In genomic region chr12:51371295-51371953, GRCh38 we compare ENCODE assay signal across 7 cellular contexts. TPM values are rescaled to one million over a fixed set of nuclear protein-coding genes. Genes with fewer than 3 reads are reported as not detected.
DNase-seq lines count a peak whose midpoint lies in the region; ATAC-seq and TF ChIP-seq lines count a peak whose summit lies in the region.

No MANE protein-coding gene starts in this region.

- intact Hi-C loops in PC-9 (cut with micrococcal nuclease; ENCODE audit: unreplicated experiment) = loop anchor here (2.0 kb wide), 1 partner anchor 17 kb away; no protein-coding TSS in a partner anchor
- intact Hi-C loops in esophagus muscularis mucosa (cut with DNase I) = no loop called here

- H3K36me3 Mint-ChIP-seq in nephron progenitor cell (ENCODE audit: low read depth) = no peaks in the 10 kb centered on the region

- H3K9me3 ChIP-seq in HEK293 (ENCODE audit: control insufficient read depth, insufficient read depth, low read depth, low read length) (no peaks in the 10 kb centered on the region), PC-9 (ENCODE audit: insufficient read depth, low read depth) (no peaks in the 10 kb centered on the region), esophagus muscularis mucosa (no peaks in the 10 kb centered on the region)

- no peaks in the 10 kb centered on the region for H3K9me2 ChIP-seq in PC-9 (ENCODE audit: insufficient read depth)

- no TSS peak for BruUV-seq in PC-9 (replicated peaks; lab: Mats Ljungman, UMichigan)

- peaks cover 32% of the 10 kb centered on the region for H3F3A ChIP-seq in PC-9 (ENCODE audit: insufficient read depth, low read depth)

- H3K27ac Mint-ChIP-seq in nephron progenitor cell = peak overlapping the region; percentile 99

- H3K4me1 Mint-ChIP-seq in nephron progenitor cell = peaks cover 67% of the 10 kb centered on the region

- POLR2A ChIA-PET in HEK293 (lab: Yijun Ruan, JAX) (interaction anchor here (0.6 to 1.8 kb wide), 13 partner anchors 10 to 850 kb away, joined by 3 to 31 read pairs (median 4); partner anchors contain the start of genes CSRNP2, DAZAP2, GALNT6 and SLC11A2), PC-9 (lab: Charles Lee; ENCODE audit: unreplicated experiment) (interaction anchor here (0.5 to 1.2 kb wide), 11 partner anchors 12 to 622 kb away, joined by 3 to 10 read pairs (median 5); partner anchors contain the start of gene GALNT6)

- no peaks in the 10 kb centered on the region for H3K27me3 Mint-ChIP-seq in nephron progenitor cell (ENCODE audit: low read depth, poor library complexity)

- CTCF ChIA-PET in HEK293 (lab: Yijun Ruan, JAX) = interaction anchor here (0.5 to 1.8 kb wide), 17 partner anchors 10 to 862 kb away, joined by 3 to 7 read pairs (median 4); partner anchors contain the start of gene KRT7
- CTCF ChIA-PET in PC-9 (lab: Charles Lee) = interaction anchor here (0.5 to 1.5 kb wide), 17 partner anchors 15 to 1576 kb away, joined by 3 to 8 read pairs (median 4); no protein-coding TSS in a partner anchor

- H3K36me3 ChIP-seq in HEK293 (ENCODE audit: control insufficient read depth in 2 of 2, insufficient read depth in 1 of 2, low read length in 2 of 2) = peaks cover 4 to 18% of the 10 kb centered on the region in 2 experiments; a peak in 2 of 3 replicates
- peaks cover 43% of the 10 kb centered on the region for H3K36me3 ChIP-seq in PC-9 (ENCODE audit: low read depth)
- H3K36me3 ChIP-seq in esophagus muscularis mucosa = no peaks in the 10 kb centered on the region

- peak overlapping the region; percentile 72 for H3K4me2 ChIP-seq in PC-9

- peak; percentile 94 to 98 for DNase-seq in PC-9
- DNase-seq in esophagus muscularis mucosa (ENCODE audit: extremely low spot score) = no peak
- peak; percentile 53 for DNase-seq in nephron progenitor cell
- no peak for DNase-seq in DMS153 (lab: John Stamatoyannopoulos, UW)
- DNase-seq in NCI-H1694 (lab: John Stamatoyannopoulos, UW) = no peak

- no peak for TF ChIP-seq CTCF in HEK293 (tag by site-specific recombination; IDR thresholded peaks at IDR 0.05)
- TF ChIP-seq CTCF in PC-9 (conservative IDR thresholded peaks at IDR 0.05) = no peak
- no peak for TF ChIP-seq CTCF in esophagus muscularis mucosa (IDR thresholded peaks at IDR 0.05)
- no peak for TF ChIP-seq CTCF in nephron progenitor cell (IDR thresholded peaks at IDR 0.05)

- no peak for ATAC-seq in GM21423 (IDR thresholded peaks at IDR 0.05; ENCODE audit: unreplicated experiment)

- H3K4me1 ChIP-seq in HEK293 (ENCODE audit: control insufficient read depth, insufficient read depth, low read length) (peaks cover 6% of the 10 kb centered on the region), PC-9 (replicated peaks; ENCODE audit: insufficient read depth) (peaks cover 35% of the 10 kb centered on the region), esophagus muscularis mucosa (peaks cover 4 to 17% (median 12%) of the 10 kb centered on the region in 4 donors)

- TF ChIP-seq EP300 in esophagus muscularis mucosa (IDR thresholded peaks at IDR 0.05) = no peak

- no peaks in the 10 kb centered on the region for H3K9me3 Mint-ChIP-seq in nephron progenitor cell

- no peak for TF ChIP-seq POLR2A in esophagus muscularis mucosa (IDR thresholded peaks at IDR 0.05; ENCODE audit: low read depth)

- H4K20me1 ChIP-seq in PC-9 (ENCODE audit: insufficient read depth) = no peaks in the 10 kb centered on the region

- peak overlapping the region; percentile 67 for H3K4me3 Mint-ChIP-seq in nephron progenitor cell

- no peak overlapping the region; the same call in 1 of the 2 replicates for H2AFZ ChIP-seq in PC-9

- H3K27me3 ChIP-seq in PC-9 (ENCODE audit: insufficient read depth, low read depth) = no peaks in the 10 kb centered on the region
- H3K27me3 ChIP-seq in esophagus muscularis mucosa = no peaks in the 10 kb centered on the region

- H3K27ac ChIP-seq in HEK293 (ENCODE audit: extremely low read depth, low read depth, low read length) (peak overlapping the region; percentile 42; the same call in 1 of the 2 replicates), PC-9 (peak overlapping the region; percentile 84), esophagus muscularis mucosa (replicated peaks in 1 of 4) (peak overlapping the region; percentile 48 to 62 (median 54))

- H3K4me3 ChIP-seq in HEK293 (ENCODE audit: low read depth, low read length) (no peak overlapping the region), PC-9 (peak overlapping the region; percentile 6; the same call in 1 of the 2 replicates), esophagus muscularis mucosa (no peak overlapping the region)

- 41% methylated on average over 8 of the region's 8 CpGs for WGBS in esophagus muscularis mucosa

- peaks cover 18% of the 10 kb centered on the region; the same call in 1 of the 2 replicates for H3K79me2 ChIP-seq in PC-9 (ENCODE audit: low read depth)

TF ChIP-seq in HEK293, 187 proteins besides CTCF, POLR2A, EP300 and RAD21 (continues in another document):
- TF ChIP-seq ZSCAN23 (tag by site-specific recombination; IDR thresholded peaks at IDR 0.05) (peak; percentile 19; the same call in 1 of the 2 replicates), ZNF274 (IDR thresholded peaks at IDR 0.05; ENCODE audit: low read length) (no peak), ZNF274 (tag by site-specific recombination; IDR thresholded peaks at IDR 0.05; ENCODE audit: borderline replicate concordance) (no peak), GLI4 (tag by site-specific recombination; IDR thresholded peaks at IDR 0.05) (no peak), PRDM1 (tag by site-specific recombination; IDR thresholded peaks at IDR 0.05) (peak; percentile 78), ZNF48 (tag by site-specific recombination; IDR thresholded peaks at IDR 0.05) (no peak), MZF1 (tag by site-specific recombination; IDR thresholded peaks at IDR 0.05; ENCODE audit: borderline replicate concordance) (peak; percentile 92), ZNF398 (tag by site-specific recombination; IDR thresholded peaks at IDR 0.05) (peak; percentile 84), ZNF138 (tag by site-specific recombination; IDR thresholded peaks at IDR 0.05; ENCODE audit: borderline replicate concordance) (no peak), KLF1 (tag by site-specific recombination; IDR thresholded peaks at IDR 0.05) (peak; percentile 62), ZNF658 (tag by site-specific recombination; IDR thresholded peaks at IDR 0.05) (no peak), YY1 (tag by site-specific recombination; IDR thresholded peaks at IDR 0.05) (no peak), FEZF1 (tag by site-specific recombination; IDR thresholded peaks at IDR 0.05) (peak; percentile 98), ZNF423 (tag by site-specific recombination; IDR thresholded peaks at IDR 0.05) (no peak), ZNF660 (tag by site-specific recombination; IDR thresholded peaks at IDR 0.05) (peak; percentile 75; the same call in 1 of the 2 replicates), ZNF433 (tag by site-specific recombination; IDR thresholded peaks at IDR 0.05; ENCODE audit: low read depth) (no peak), ZNF157 (tag by site-specific recombination; IDR thresholded peaks at IDR 0.05) (no peak), ZIC2 (tag by site-specific recombination; IDR thresholded peaks at IDR 0.05) (peak; percentile 95), PATZ1 (tag by site-specific recombination; IDR thresholded peaks at IDR 0.05) (peak; percentile 95), GFI1B (tag by site-specific recombination; IDR thresholded peaks at IDR 0.05) (peak; percentile 77), EGR2 (tag by site-specific recombination; IDR thresholded peaks at IDR 0.05; ENCODE audit: low read depth) (0 out of 2 replicates have a peak, but pooled peaks have one; percentile 47)

RNA-seq across cellular contexts. Expression of gene GALNT6, which starts 19.8 kb away (rescaled TPM):
- 73.0 and 83.5 TPM in 2 replicates for total RNA-seq in PC-9 (2021)
- 1 to 10 TPM; 1.4 to 5.8 (median 3.1) TPM for total RNA-seq in esophagus muscularis mucosa

RNA-seq across cellular contexts. Expression of gene CELA1, which starts 24.9 kb away (rescaled TPM):
- 0.58 TPM in 1 of 2 replicates, not detected in the other for total RNA-seq in PC-9 (2021)
- total RNA-seq in esophagus muscularis mucosa = not detected

RNA-seq across cellular contexts. Expression of gene BIN2, which starts 47.5 kb away (rescaled TPM):
- total RNA-seq in PC-9 (2021) = not detected in 2 replicates
- 1 to 10 TPM; 1.7 to 8.3 (median 2.9) TPM for total RNA-seq in esophagus muscularis mucosa

RNA-seq across cellular contexts. Expression of gene SLC4A8, which starts 53.2 kb away (rescaled TPM):
- 2.6 and 3.0 TPM in 2 replicates for total RNA-seq in PC-9 (2021)
- 1 to 10 TPM in 1 of 4 donors, under 1 TPM in 3; 0.46 to 1.7 (median 0.90) TPM for total RNA-seq in esophagus muscularis mucosa

Comparison
In these comparisons a context has a peak if more than half of its experiments do, and no peak if none do; other contexts are left out.
1. DNase-seq: peak in PC-9 (2 of 2) and nephron progenitor cell (single experiment); none in esophagus muscularis mucosa (single experiment), DMS153 (single experiment) and NCI-H1694 (single experiment).
2. RNA of gene GALNT6, which starts 19.8 kb away (total RNA-seq): 73.0 to 83.5 TPM in PC-9; 1.4 to 5.8 TPM in esophagus muscularis mucosa; every median in the first group is over 10 times any median in the second.
3. Peak in every context shown above with its lines, with median percentiles within 50 percentile points of each other: H3K27ac ChIP-seq.